Comparison of ENCODE assay signal across 1 cellular context in genomic region chrX:47194388-47194787, GRCh38.
TF ChIP-seq lines count a peak whose summit lies in the region.

No MANE protein-coding gene starts in this region.

TF ChIP-seq in endothelial cell of umbilical vein, 7 proteins besides CTCF, POLR2A, EP300 and RAD21:
- no peak for TF ChIP-seq POLR2AphosphoS5 (IDR thresholded peaks at IDR 0.05; ENCODE audit: insufficient read depth, low read depth, low read length)
- no peak for TF ChIP-seq MYC (IDR thresholded peaks at IDR 0.05; ENCODE audit: low read depth, low read length)
- TF ChIP-seq GATA2 (IDR thresholded peaks at IDR 0.05; ENCODE audit: insufficient read depth, insufficient read length, low read depth, low read length), result no peak
- TF ChIP-seq JUN (IDR thresholded peaks at IDR 0.05; ENCODE audit: borderline replicate concordance, insufficient read depth, insufficient read length, low read depth), result no peak
- TF ChIP-seq FOS (IDR thresholded peaks at IDR 0.05; ENCODE audit: borderline replicate concordance, insufficient read depth, low read length), result no peak
- no peak for TF ChIP-seq EZH2 (IDR thresholded peaks at IDR 0.05; ENCODE audit: borderline replicate concordance, low read depth, low read length, severe bottlenecking)
- TF ChIP-seq, protein P1, sequence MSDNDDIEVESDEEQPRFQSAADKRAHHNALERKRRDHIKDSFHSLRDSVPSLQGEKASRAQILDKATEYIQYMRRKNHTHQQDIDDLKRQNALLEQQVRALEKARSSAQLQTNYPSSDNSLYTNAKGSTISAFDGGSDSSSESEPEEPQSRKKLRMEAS (IDR thresholded peaks at IDR 0.05; ENCODE audit: insufficient read depth, insufficient read length), result no peak
